Comparison of ENCODE assay signal across 17 cellular contexts in genomic region chr15:35827949-35828348, GRCh38.
"Had no signal": no experiment of that assay in that cellular context is flagged by ENCODE, and none has a peak within 500 bp of the region (broad histone marks: within the 10 kb centered on the region; RNA-seq: fewer than 3 reads in every experiment).

No MANE protein-coding gene starts in this region.

- H3K4me1 ChIP-seq: body of pancreas had no signal

- H3K27ac ChIP-seq: body of pancreas, tibial nerve had no signal

- H3K36me3 ChIP-seq: tibial nerve had no signal

- H3K4me3 ChIP-seq: body of pancreas, lung, tibial nerve had no signal

- DNase-seq: activated B cell treated with CpG ODN at 0.5 μM for 24 hours; activated CD4-positive, alpha-beta memory T cell treated with anti-CD3 and anti-CD28 coated beads, Interleukin-2, amount 10 ng/mL, durations not matched to agents 7 days and 5 days; activated CD4-positive, alpha-beta T cell treated with anti-CD3 and anti-CD28 coated beads for 4 hours; activated CD8-positive, alpha-beta memory T cell treated with anti-CD3 and anti-CD28 coated beads, Interleukin-2, amount 10 ng/mL, durations not matched to agents 7 days and 5 days; activated naive CD8-positive, alpha-beta T cell treated with anti-CD3 and anti-CD28 coated beads, Interleukin-2, amount 10 ng/mL, durations not matched to agents 7 days and 5 days; body of pancreas; foreskin fibroblast; left colon; midbrain; occipital lobe; retina; stimulated activated naive CD4-positive, alpha-beta T cell; T-helper 1 cell; T-helper 9 cell had no signal

- H3K27me3 ChIP-seq: body of pancreas, tibial nerve had no signal

- ATAC-seq: activated CD8-positive, alpha-beta memory T cell treated with anti-CD3 and anti-CD28 coated beads, Interleukin-2, amount 10 ng/mL, durations not matched to agents 7 days and 5 days; body of pancreas; esophagus mucosa; left colon had no signal

- H3K9me3 ChIP-seq: body of pancreas, tibial nerve had no signal
